In genomic region chr15:52134502-52135144, GRCh38 we compare ENCODE assay signal across 31 cellular contexts. TPM values are rescaled to one million over a fixed set of nuclear protein-coding genes. Genes with fewer than 3 reads are reported as not detected.
A peak's percentile ranks its signal among the peaks of the same experiment; 100 is the strongest.
DNase-seq lines count a peak whose midpoint lies in the region; TF ChIP-seq lines count a peak whose summit lies in the region.
"Had no signal": no experiment of that assay in that cellular context is flagged by ENCODE, and none has a peak within 500 bp of the region (broad histone marks: within the 10 kb centered on the region; RNA-seq: fewer than 3 reads in every experiment).

No MANE protein-coding gene starts in this region.

- H3K4me3 ChIP-seq in liver (ENCODE audit: low read depth in 1 of 3, low read length in 3 of 3) (no peak overlapping the region), osteoblast (ENCODE audit: insufficient read depth, low read length) (no peak overlapping the region)
- H3K4me3 ChIP-seq: MG63, skin epidermis had no signal

- DNase-seq in HT-29 (ENCODE audit: low spot score) (peak; percentile 80), SK-MEL-5 (ENCODE audit: low read depth, low spot score) (peak; percentile 43), osteoblast (ENCODE audit: insufficient read length, low spot score, missing footprints) (peak; percentile 15), HK-2 (ENCODE audit: unreplicated experiment) (no peak), NCI-H2171 treated with DMSO at 0.1 percent for 48 hours (lab: John Stamatoyannopoulos, UW) (no peak), kidney glomerular epithelial cell (lab: John Stamatoyannopoulos, UW) (no peak), D341Med (ENCODE audit: low spot score) (no peak)
- DNase-seq: activated B cell treated with CpG ODN at 0.5 μM for 24 hours; activated CD4-positive, alpha-beta T cell treated with anti-CD3 and anti-CD28 coated beads, Interleukin-2, amount 50 U/mL, for 1 hour; activated T-cell treated with anti-CD3 and anti-CD28 coated beads, Interleukin-2, amount 50 U/mL, for 4 hours; central memory CD4-positive, alpha-beta T cell; dermis blood vessel endothelial cell; DMS79 treated with DMSO at 0.1 percent for 48 hours; GDM1; GOT3; left ventricle myocardium superior; MG63; midbrain; NCI-H1417; NCI-H2081; NCI-H226; NCI-H69; retina; SHP77 treated with DMSO at 0.1 percent for 48 hours; stimulated activated naive CD8-positive, alpha-beta T cell treated with anti-CD3 and anti-CD28 coated beads, Interleukin-15, Interleukin-2, amounts not matched to agents 100 U/mL and 50 U/mL, for 24 hours had no signal

- in situ Hi-C loops in SK-MEL-5 (cut with HindIII; ENCODE audit: low pct_unique_long_range_greater_than_20kb, low sequenced_read_pairs), result no loop called here

- H3K36me3 ChIP-seq in liver (ENCODE audit: control insufficient read depth in 4 of 4, insufficient read depth in 3 of 4, low read depth in 1 of 4, low read length in 3 of 4), result peaks cover 0 to 5% (median 0%) of the 10 kb centered on the region in 4 donors
- peaks cover 7% of the 10 kb centered on the region for H3K36me3 ChIP-seq in osteoblast (ENCODE audit: insufficient read depth, low read length)
- H3K36me3 ChIP-seq: MG63 had no signal

- peaks cover 20 to 48% (median 36%) of the 10 kb centered on the region in 4 donors for H3K4me1 ChIP-seq in liver (ENCODE audit: control insufficient read depth in 4 of 4, insufficient read depth in 4 of 4, low read length in 3 of 4)
- H3K4me1 ChIP-seq in osteoblast (ENCODE audit: insufficient read depth, low read length), result peaks cover 10% of the 10 kb centered on the region
- H3K4me1 ChIP-seq: parathyroid adenoma had no signal

- peak; percentile 52 to 64 for TF ChIP-seq RAD21 in liver (IDR thresholded peaks at IDR 0.05)

- H3K27me3 ChIP-seq in liver (ENCODE audit: control insufficient read depth in 4 of 4, insufficient read depth in 4 of 4, low read length in 3 of 4) (no peaks in the 10 kb centered on the region), osteoblast (ENCODE audit: insufficient read depth, low read length) (no peaks in the 10 kb centered on the region)
- H3K27me3 ChIP-seq: MG63 had no signal

- H3K27ac ChIP-seq in liver (ENCODE audit: low read depth in 1 of 2, low read length in 2 of 2), result peak overlapping the region; percentile 66 to 86
- H3K27ac ChIP-seq in osteoblast (ENCODE audit: low read depth, low read length), result no peak overlapping the region
- H3K27ac ChIP-seq: KMS-11, parathyroid adenoma, skin epidermis had no signal

- H3K4me2 ChIP-seq in osteoblast (ENCODE audit: insufficient read depth, low read length), result no peak overlapping the region
- H3K4me2 ChIP-seq: KMS-11 had no signal

- no peaks in the 10 kb centered on the region for H3K79me2 ChIP-seq in osteoblast (ENCODE audit: insufficient read depth, low read length)
- H3K79me2 ChIP-seq: parathyroid adenoma had no signal

- H3K9me3 ChIP-seq in liver (ENCODE audit: control insufficient read depth in 4 of 4, low read length in 3 of 4) (no peaks in the 10 kb centered on the region), osteoblast (ENCODE audit: low read depth, low read length) (no peaks in the 10 kb centered on the region)
- H3K9me3 ChIP-seq: MG63 had no signal

- TF ChIP-seq CTCF in liver (IDR thresholded peaks at IDR 0.05; ENCODE audit: low read depth, low read length, missing input control), result no peak
- no peak for TF ChIP-seq CTCF in osteoblast (IDR thresholded peaks at IDR 0.05; ENCODE audit: extremely low read depth, low read depth, low read length)

- no peaks in the 10 kb centered on the region for H4K20me1 ChIP-seq in osteoblast (ENCODE audit: insufficient read depth, low read length)

- 43% methylated on average over 5 of the region's 5 CpGs for WGBS in liver

- no peak overlapping the region for H2AFZ ChIP-seq in osteoblast (ENCODE audit: low read length)
- H2AFZ ChIP-seq: parathyroid adenoma had no signal

- H3K9ac ChIP-seq in liver (ENCODE audit: low read depth in 1 of 2, low read length in 2 of 2), result peak overlapping the region in 1 of 2 donors; percentile 36
- H3K9ac ChIP-seq: KMS-11, parathyroid adenoma had no signal

TF ChIP-seq in liver, 16 proteins besides CTCF, POLR2A, EP300 and RAD21:
- TF ChIP-seq JUND (IDR thresholded peaks at IDR 0.05) (peak; percentile 60 to 75), RXRA (IDR thresholded peaks at IDR 0.05) (peak; percentile 88 to 95), YY1 (IDR thresholded peaks at IDR 0.05) (peak; percentile 79), HNF4A (conservative IDR thresholded peaks at IDR 0.05) (peak; percentile 87 to 92), FOXA1 (IDR thresholded peaks at IDR 0.05) (peak; percentile 58), GABPA (IDR thresholded peaks at IDR 0.05 in 1 of 2, conservative IDR thresholded peaks at IDR 0.05 in 1 of 2) (no peak), NR2F2 (IDR thresholded peaks at IDR 0.05) (no peak), EGR1 (IDR thresholded peaks at IDR 0.05; ENCODE audit: low read depth in 2 of 2) (peak in 1 of 2 donors; percentile 48), SP1 (IDR thresholded peaks at IDR 0.05) (peak; percentile 95), ZBTB33 (IDR thresholded peaks at IDR 0.05) (peak; percentile 79), HNF4G (IDR thresholded peaks at IDR 0.05) (peak; percentile 83), TAF1 (conservative IDR thresholded peaks at IDR 0.05) (peak; percentile 39), MAX (IDR thresholded peaks at IDR 0.05) (peak; percentile 67), FOXA2 (IDR thresholded peaks at IDR 0.05) (peak; percentile 58)
- TF ChIP-seq, protein P1, sequence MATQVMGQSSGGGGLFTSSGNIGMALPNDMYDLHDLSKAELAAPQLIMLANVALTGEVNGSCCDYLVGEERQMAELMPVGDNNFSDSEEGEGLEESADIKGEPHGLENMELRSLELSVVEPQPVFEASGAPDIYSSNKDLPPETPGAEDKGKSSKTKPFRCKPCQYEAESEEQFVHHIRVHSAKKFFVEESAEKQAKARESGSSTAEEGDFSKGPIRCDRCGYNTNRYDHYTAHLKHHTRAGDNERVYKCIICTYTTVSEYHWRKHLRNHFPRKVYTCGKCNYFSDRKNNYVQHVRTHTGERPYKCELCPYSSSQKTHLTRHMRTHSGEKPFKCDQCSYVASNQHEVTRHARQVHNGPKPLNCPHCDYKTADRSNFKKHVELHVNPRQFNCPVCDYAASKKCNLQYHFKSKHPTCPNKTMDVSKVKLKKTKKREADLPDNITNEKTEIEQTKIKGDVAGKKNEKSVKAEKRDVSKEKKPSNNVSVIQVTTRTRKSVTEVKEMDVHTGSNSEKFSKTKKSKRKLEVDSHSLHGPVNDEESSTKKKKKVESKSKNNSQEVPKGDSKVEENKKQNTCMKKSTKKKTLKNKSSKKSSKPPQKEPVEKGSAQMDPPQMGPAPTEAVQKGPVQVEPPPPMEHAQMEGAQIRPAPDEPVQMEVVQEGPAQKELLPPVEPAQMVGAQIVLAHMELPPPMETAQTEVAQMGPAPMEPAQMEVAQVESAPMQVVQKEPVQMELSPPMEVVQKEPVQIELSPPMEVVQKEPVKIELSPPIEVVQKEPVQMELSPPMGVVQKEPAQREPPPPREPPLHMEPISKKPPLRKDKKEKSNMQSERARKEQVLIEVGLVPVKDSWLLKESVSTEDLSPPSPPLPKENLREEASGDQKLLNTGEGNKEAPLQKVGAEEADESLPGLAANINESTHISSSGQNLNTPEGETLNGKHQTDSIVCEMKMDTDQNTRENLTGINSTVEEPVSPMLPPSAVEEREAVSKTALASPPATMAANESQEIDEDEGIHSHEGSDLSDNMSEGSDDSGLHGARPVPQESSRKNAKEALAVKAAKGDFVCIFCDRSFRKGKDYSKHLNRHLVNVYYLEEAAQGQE (IDR thresholded peaks at IDR 0.05), result peak; percentile 92
- TF ChIP-seq, protein P2, sequence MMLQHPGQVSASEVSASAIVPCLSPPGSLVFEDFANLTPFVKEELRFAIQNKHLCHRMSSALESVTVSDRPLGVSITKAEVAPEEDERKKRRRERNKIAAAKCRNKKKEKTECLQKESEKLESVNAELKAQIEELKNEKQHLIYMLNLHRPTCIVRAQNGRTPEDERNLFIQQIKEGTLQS (IDR thresholded peaks at IDR 0.05), result peak; percentile 37

RNA-seq across cellular contexts. Expression of gene BCL2L10, which starts 22.0 kb away (rescaled TPM):
- 1.3 and 1.5 TPM in 2 replicates for total RNA-seq in HT-29 (2014; rRNA removed; shearing (Covaris generic))
- total RNA-seq in SK-MEL-5 (2014; rRNA removed; shearing (Covaris generic)), result not detected in 2 replicates
- polyA plus RNA-seq in SK-MEL-5 (2015; cell fraction: cytosol; rRNA removed), result not detected in 2 replicates
- not detected in 2 replicates for polyA plus RNA-seq in SK-MEL-5 (2015; cell fraction: nucleus; rRNA removed)
- total RNA-seq in liver (1 to 10 TPM; 1.9 to 4.8 TPM), osteoblast (not detected in 2 replicates)
- 1 to 10 TPM; 3.1 to 6.0 TPM for polyA plus RNA-seq in liver
- total RNA-seq: HT1080; left ventricle myocardium superior; natural killer cell treated with Interleukin-12 subunit alpha and Interleukin-12 subunit beta and Interleukin-15 and Interleukin-18, amount 100 ng/mL, for 72 hours had no signal

RNA-seq across cellular contexts. Expression of gene GNB5, which starts 56.6 kb away (rescaled TPM):
- total RNA-seq in HT-29 (2014; rRNA removed; shearing (Covaris generic)), result 25.2 and 32.8 TPM in 2 replicates
- total RNA-seq in SK-MEL-5 (2014; rRNA removed; shearing (Covaris generic)), result 24.1 and 28.2 TPM in 2 replicates
- 55.3 and 56.0 TPM in 2 replicates for polyA plus RNA-seq in SK-MEL-5 (2015; cell fraction: cytosol; rRNA removed)
- 19.0 and 41.6 TPM in 2 replicates for polyA plus RNA-seq in SK-MEL-5 (2015; cell fraction: nucleus; rRNA removed)
- total RNA-seq in liver (10 to 100 TPM; 14.1 to 19.2 TPM), osteoblast (26.4 and 30.4 TPM in 2 replicates)
- polyA plus RNA-seq in liver, result 10 to 100 TPM; 13.7 to 17.4 TPM

Comparison
In these comparisons a context has a peak if more than half of its experiments do, and no peak if none do; other contexts are left out.
1. DNase-seq: peak in HT-29 (single experiment), SK-MEL-5 (single experiment) and osteoblast (single experiment); none in HK-2 (single experiment), NCI-H2171 treated with DMSO at 0.1 percent for 48 hours (single experiment), kidney glomerular epithelial cell (single experiment) and D341Med (single experiment).